Comparison of ENCODE assay signal across 11 cellular contexts in genomic region chr1:3174487-3175247, GRCh38.
A peak's percentile ranks its signal among the peaks of the same experiment; 100 is the strongest.
DNase-seq lines count a peak whose midpoint lies in the region; ATAC-seq and TF ChIP-seq lines count a peak whose summit lies in the region.
"Had no signal": no experiment of that assay in that cellular context is flagged by ENCODE, and none has a peak within 500 bp of the region (broad histone marks: within the 10 kb centered on the region; RNA-seq: fewer than 3 reads in every experiment).

No MANE protein-coding gene starts in this region.

- intact Hi-C loops in sigmoid colon (cut with DNase I) = loop anchor here (5.0 kb wide), 1 partner anchor 138 kb away; no protein-coding TSS in a partner anchor

- TF ChIP-seq CTCF in sigmoid colon (IDR thresholded peaks at IDR 0.05) = no peak
- no peak for TF ChIP-seq CTCF in HFFc6 (IDR thresholded peaks at IDR 0.05)

- H3K9me3 Mint-ChIP-seq in HFFc6 = peaks cover 15% of the 10 kb centered on the region
- H3K9me3 Mint-ChIP-seq: activated T-helper 1 cell treated with anti-CD3 and anti-CD28 coated beads, Interleukin-12 subunit alpha, Interleukin-12 subunit beta, Interleukin-2, Interleukin-4 antibody, amounts not matched to agents 30 ng/mL and 10 ng/mL and 1 ng/mL, durations not matched to agents 14 hours and 24 hours and 36 hours had no signal

- H3K27ac Mint-ChIP-seq in HFFc6 = no peak overlapping the region
- H3K27ac Mint-ChIP-seq: activated T-helper 1 cell treated with anti-CD3 and anti-CD28 coated beads, Interleukin-12 subunit alpha, Interleukin-12 subunit beta, Interleukin-2, Interleukin-4 antibody, amounts not matched to agents 30 ng/mL and 10 ng/mL and 1 ng/mL, durations not matched to agents 14 hours and 24 hours and 36 hours had no signal

- no peaks in the 10 kb centered on the region for H3K27me3 ChIP-seq in sigmoid colon

- DNase-seq in Daoy (ENCODE audit: low read depth) = peak; percentile 73
- DNase-seq in astrocyte of the hippocampus (ENCODE audit: low read depth, low spot score) = peak; percentile 90
- DNase-seq in hepatic stellate cell (ENCODE audit: low spot score) = peak; percentile 92
- DNase-seq in sigmoid colon = peak; percentile 81
- DNase-seq in NCI-H128 (lab: John Stamatoyannopoulos, UW; ENCODE audit: unreplicated experiment) = no peak
- no peak for DNase-seq in HFFc6
- DNase-seq in AML-193 (lab: John Stamatoyannopoulos, UW) = no peak
- DNase-seq: erythroblast, NCI-H774 had no signal

- peaks cover 5% of the 10 kb centered on the region for H3K36me3 Mint-ChIP-seq in HFFc6 (ENCODE audit: low read depth)

- H3K4me3 ChIP-seq in sigmoid colon = no peak overlapping the region

- H3K36me3 ChIP-seq in sigmoid colon = no peaks in the 10 kb centered on the region

- H3K4me3 Mint-ChIP-seq in HFFc6 = no peak overlapping the region
- H3K4me3 Mint-ChIP-seq: activated T-helper 1 cell treated with anti-CD3 and anti-CD28 coated beads, Interleukin-12 subunit alpha, Interleukin-12 subunit beta, Interleukin-2, Interleukin-4 antibody, amounts not matched to agents 30 ng/mL and 10 ng/mL and 1 ng/mL, durations not matched to agents 14 hours and 24 hours and 36 hours had no signal

- H3K4me1 ChIP-seq in sigmoid colon = peaks cover 0 to 44% (median 29%) of the 10 kb centered on the region in 4 donors

- ATAC-seq in GM19023 (IDR thresholded peaks at IDR 0.05; ENCODE audit: unreplicated experiment) = no peak

- peak overlapping the region in 2 of 4 donors; percentile 14 to 22 for H3K27ac ChIP-seq in sigmoid colon

- no peaks in the 10 kb centered on the region for H3K9me3 ChIP-seq in sigmoid colon

- no peak for TF ChIP-seq EP300 in sigmoid colon (IDR thresholded peaks at IDR 0.05)

- no peak for TF ChIP-seq POLR2A in sigmoid colon (IDR thresholded peaks at IDR 0.05)

- WGBS in sigmoid colon, 2 donors = 33 to 36% methylated on average over 22 of the region's 22 CpGs

- H3K27me3 Mint-ChIP-seq in HFFc6 (ENCODE audit: insufficient read depth) = no peaks in the 10 kb centered on the region

- no peaks in the 10 kb centered on the region for H3K4me1 Mint-ChIP-seq in HFFc6 (ENCODE audit: low read depth)

Comparison
In these comparisons a context has a peak if more than half of its experiments do, and no peak if none do; other contexts are left out.
1. DNase-seq: peak in Daoy (single experiment), astrocyte of the hippocampus (single experiment), hepatic stellate cell (single experiment) and sigmoid colon (single experiment); none in NCI-H128 (single experiment), HFFc6 (single experiment) and AML-193 (0 of 2).